Comparison of ENCODE assay signal across 7 cellular contexts in genomic region chr9:114271556-114272510, GRCh38. TPM values are rescaled to one million over a fixed set of nuclear protein-coding genes. Genes with fewer than 3 reads are reported as not detected.
A peak's percentile ranks its signal among the peaks of the same experiment; 100 is the strongest.
DNase-seq lines count a peak whose midpoint lies in the region; ATAC-seq and TF ChIP-seq lines count a peak whose summit lies in the region.

No MANE protein-coding gene starts in this region.

- BruUV-seq in PC-9 (replicated peaks; lab: Mats Ljungman, UMichigan): no TSS peak

- intact Hi-C loops in PC-9 (cut with micrococcal nuclease; ENCODE audit: unreplicated experiment) (no loop called here), Right ventricle myocardium inferior (cut with DNase I) (loop anchor here (1.0 to 2.0 kb wide), 2 partner anchors 117 to 164 kb away; partner anchors contain the start of gene COL27A1), spleen (cut with DNase I; ENCODE audit: low total_unique reads) (no loop called here)

- no peak overlapping the region for H3K4me3 ChIP-seq in H7 (ENCODE audit: insufficient read depth, low read depth, low read length)
- no peak overlapping the region for H3K4me3 ChIP-seq in PC-9
- no peak overlapping the region for H3K4me3 ChIP-seq in spleen

- no peaks in the 10 kb centered on the region for H3K9me2 ChIP-seq in PC-9 (ENCODE audit: insufficient read depth)

- TF ChIP-seq CTCF in PC-9 (conservative IDR thresholded peaks at IDR 0.05) (peak; percentile 29; the same call in 1 of the 2 replicates), spleen (IDR thresholded peaks at IDR 0.05 in 8 of 11, conservative IDR thresholded peaks at IDR 0.05 in 3 of 11) (peak in 7 of 11 experiments; percentile 13 to 50 (median 27))

- H3K4me1 ChIP-seq in PC-9 (replicated peaks; ENCODE audit: insufficient read depth) (peaks cover 8% of the 10 kb centered on the region), spleen (no peaks in the 10 kb centered on the region)

- DNase-seq in H7 (peak; percentile 87), PC-9 (no peak), Right ventricle myocardium inferior (ENCODE audit: missing footprints) (no peak), spleen (peak; percentile 64), DMS79 treated with DMSO at 0.1 percent for 48 hours (lab: John Stamatoyannopoulos, UW) (no peak)

- H3K27ac ChIP-seq in PC-9 (no peak overlapping the region), spleen (no peak overlapping the region)

- no peak overlapping the region for H2AFZ ChIP-seq in PC-9

- CTCF ChIA-PET in PC-9 (lab: Charles Lee): no interaction called here

- H3K9me3 ChIP-seq in PC-9 (ENCODE audit: insufficient read depth, low read depth) (no peaks in the 10 kb centered on the region), spleen (no peaks in the 10 kb centered on the region)

- H3F3A ChIP-seq in PC-9 (ENCODE audit: insufficient read depth, low read depth): peaks cover 3% of the 10 kb centered on the region; the same call in 1 of the 2 replicates

- 44 to 74% (median 68%) methylated on average over 16 to 18 of the region's 18 CpGs for WGBS in spleen, 5 donors

- ATAC-seq in Right ventricle myocardium inferior (peak; percentile 66), HG03520 (IDR thresholded peaks at IDR 0.05; ENCODE audit: unreplicated experiment) (no peak), GM18502 (IDR thresholded peaks at IDR 0.05; ENCODE audit: poor library complexity, unreplicated experiment) (no peak)

- H3K36me3 ChIP-seq in H7 (replicated peaks; ENCODE audit: control insufficient read depth, insufficient read depth, low read length) (no peaks in the 10 kb centered on the region; the same call in none of the 2 replicates), PC-9 (ENCODE audit: low read depth) (no peaks in the 10 kb centered on the region), spleen (no peaks in the 10 kb centered on the region)

- no peak overlapping the region for H3K4me2 ChIP-seq in PC-9

- H3K27me3 ChIP-seq in H7 (ENCODE audit: control insufficient read depth, insufficient read depth, low read length): no peaks in the 10 kb centered on the region
- H3K27me3 ChIP-seq in PC-9 (ENCODE audit: insufficient read depth, low read depth): peaks cover 22% of the 10 kb centered on the region
- peaks cover 0 to 8% (median 0%) of the 10 kb centered on the region in 7 donors for H3K27me3 ChIP-seq in spleen (replicated peaks in 1 of 7)

- TF ChIP-seq POLR2A in spleen (IDR thresholded peaks at IDR 0.05): no peak

- POLR2A ChIA-PET in PC-9 (lab: Charles Lee; ENCODE audit: unreplicated experiment): no interaction called here

- no peaks in the 10 kb centered on the region for H3K79me2 ChIP-seq in PC-9 (ENCODE audit: low read depth)

- no peaks in the 10 kb centered on the region; the same call in 1 of the 2 replicates for H4K20me1 ChIP-seq in PC-9 (ENCODE audit: insufficient read depth)

RNA-seq across cellular contexts. Expression of gene ORM1, which starts 51.1 kb away (rescaled TPM):
- not detected in 2 replicates for total RNA-seq in H7 (2014; rRNA removed; shearing (Covaris generic))
- total RNA-seq in PC-9 (2021): not detected in 2 replicates
- 0.51 TPM for total RNA-seq in Right ventricle myocardium inferior
- total RNA-seq in spleen: 10 to 100 TPM in 2 of 7 donors, 1 to 10 TPM in 4, under 1 TPM in 1; 0.95 to 13.6 (median 6.2) TPM
- 1 to 10 TPM in 2 of 3 donors, under 1 TPM in 1; 0.99 to 2.0 (median 1.7) TPM for polyA plus RNA-seq in spleen

RNA-seq across cellular contexts. Expression of gene ORM2, which starts 57.8 kb away (rescaled TPM):
- total RNA-seq in H7 (2014; rRNA removed; shearing (Covaris generic)): 1.2 and 2.2 TPM in 2 replicates
- total RNA-seq in PC-9 (2021) (not detected in 2 replicates), Right ventricle myocardium inferior (not detected), spleen (under 1 TPM in 2 of 7 donors, not detected in 5; 0.57 to 0.93 TPM)
- polyA plus RNA-seq in spleen: under 1 TPM in 2 of 3 donors, not detected in 1; 0.13 to 0.18 TPM

Comparison
In these comparisons a context has a peak if more than half of its experiments do, and no peak if none do; other contexts are left out.
1. DNase-seq: peak in H7 (single experiment) and spleen (single experiment); none in PC-9 (0 of 2), Right ventricle myocardium inferior (single experiment) and DMS79 treated with DMSO at 0.1 percent for 48 hours (single experiment).